In genomic region chr11:43681543-43681942, GRCh38 we compare ENCODE assay signal across 8 cellular contexts. TPM values are rescaled to one million over a fixed set of nuclear protein-coding genes. Genes with fewer than 3 reads are reported as not detected.
A peak's percentile ranks its signal among the peaks of the same experiment; 100 is the strongest.
DNase-seq lines count a peak whose midpoint lies in the region; ATAC-seq, FAIRE-seq and TF ChIP-seq lines count a peak whose summit lies in the region.

No MANE protein-coding gene starts in this region.

- H3K9ac ChIP-seq in neural progenitor cell, result peak overlapping the region; percentile 77

- H3K4me3 ChIP-seq in Peyer's patch (peak overlapping the region; percentile 57 to 98 (median 73)), neural progenitor cell (peak overlapping the region; percentile 75)

- FAIRE-seq in HTR-8/SVneo (lab: Jason Lieb, UNC), result no peak

- H3K27ac ChIP-seq in Peyer's patch, result peak overlapping the region; percentile 85 to 97 (median 88)
- peak overlapping the region; percentile 84 for H3K27ac ChIP-seq in neural progenitor cell

- H3K9me3 ChIP-seq in Peyer's patch (no peaks in the 10 kb centered on the region), neural progenitor cell (ENCODE audit: low read depth) (no peaks in the 10 kb centered on the region)

- peaks cover 14% of the 10 kb centered on the region for H4K20me1 ChIP-seq in neural progenitor cell (ENCODE audit: low read depth)

- TF ChIP-seq CTCF in Peyer's patch (IDR thresholded peaks at IDR 0.05) (no peak), neural progenitor cell (IDR thresholded peaks at IDR 0.05) (no peak)

- peaks cover 54% of the 10 kb centered on the region for H3K79me2 ChIP-seq in neural progenitor cell (ENCODE audit: low read depth)

- H3K4me2 ChIP-seq in neural progenitor cell, result peak overlapping the region; percentile 95

- H3K36me3 Mint-ChIP-seq in activated T-cell treated with anti-CD3 and anti-CD28 coated beads, Interleukin-2, amount 50 U/mL, for 4 hours (ENCODE audit: insufficient read depth), result peaks cover 15% of the 10 kb centered on the region
- peaks cover 16% of the 10 kb centered on the region for H3K36me3 Mint-ChIP-seq in effector memory CD8-positive, alpha-beta T cell (ENCODE audit: insufficient read depth)
- H3K36me3 Mint-ChIP-seq in neural progenitor cell, result peaks cover 38% of the 10 kb centered on the region

- H3F3A ChIP-seq in neural progenitor cell (ENCODE audit: low read depth), result peaks cover 26% of the 10 kb centered on the region

- no peaks in the 10 kb centered on the region for H3K36me3 ChIP-seq in Peyer's patch
- H3K36me3 ChIP-seq in neural progenitor cell, result no peaks in the 10 kb centered on the region

- no peak for TF ChIP-seq POLR2A in Peyer's patch (IDR thresholded peaks at IDR 0.05)

- no peak for DNase-seq in activated T-cell treated with anti-CD3 and anti-CD28 coated beads, Interleukin-2, amount 50 U/mL, for 4 hours
- DNase-seq in activated T-cell treated with anti-CD3 and anti-CD28 coated beads for 4 hours (no peak), Peyer's patch (no peak), neural progenitor cell (ENCODE audit: low spot score) (no peak), NCI-H1694 treated with DMSO at 0.1 percent for 48 hours (lab: John Stamatoyannopoulos, UW) (no peak), HTR-8/SVneo (ENCODE audit: insufficient read length, low spot score) (no peak)
- no peak for DNase-seq in effector memory CD8-positive, alpha-beta T cell

- H3K4me3 Mint-ChIP-seq in activated T-cell treated with anti-CD3 and anti-CD28 coated beads, Interleukin-2, amount 50 U/mL, for 4 hours, result peak overlapping the region; percentile 95
- peak overlapping the region; percentile 87 to 89 for H3K4me3 Mint-ChIP-seq in effector memory CD8-positive, alpha-beta T cell
- peak overlapping the region; percentile 90 for H3K4me3 Mint-ChIP-seq in neural progenitor cell

- no peaks in the 10 kb centered on the region for H3K27me3 Mint-ChIP-seq in activated T-cell treated with anti-CD3 and anti-CD28 coated beads, Interleukin-2, amount 50 U/mL, for 4 hours (ENCODE audit: low read depth)
- H3K27me3 Mint-ChIP-seq in effector memory CD8-positive, alpha-beta T cell, result no peaks in the 10 kb centered on the region
- peaks cover 5% of the 10 kb centered on the region for H3K27me3 Mint-ChIP-seq in neural progenitor cell (ENCODE audit: insufficient read depth, low read depth)

- H3K27me3 ChIP-seq in Peyer's patch, result no peaks in the 10 kb centered on the region
- no peaks in the 10 kb centered on the region for H3K27me3 ChIP-seq in neural progenitor cell

- peak overlapping the region; percentile 95 to 99 for H3K27ac Mint-ChIP-seq in effector memory CD8-positive, alpha-beta T cell
- peak overlapping the region; percentile 97 for H3K27ac Mint-ChIP-seq in neural progenitor cell

- peaks cover 0 to 7% (median 0%) of the 10 kb centered on the region in 4 donors for H3K4me1 ChIP-seq in Peyer's patch
- H3K4me1 ChIP-seq in neural progenitor cell, result peaks cover 16% of the 10 kb centered on the region

- no peak for ATAC-seq in activated T-cell treated with anti-CD3 and anti-CD28 coated beads, Interleukin-2, amount 50 U/mL, for 4 hours
- no peak for ATAC-seq in effector memory CD8-positive, alpha-beta T cell (replicated peaks)
- no peak for ATAC-seq in GM21576 (IDR thresholded peaks at IDR 0.05; ENCODE audit: unreplicated experiment)

- H3K4me1 Mint-ChIP-seq in activated T-cell treated with anti-CD3 and anti-CD28 coated beads, Interleukin-2, amount 50 U/mL, for 4 hours (ENCODE audit: low read depth), result peaks cover 23% of the 10 kb centered on the region
- H3K4me1 Mint-ChIP-seq in effector memory CD8-positive, alpha-beta T cell (ENCODE audit: low read depth in 2 of 2), result peaks cover 15 to 26% of the 10 kb centered on the region in 2 donors
- H3K4me1 Mint-ChIP-seq in neural progenitor cell, result peaks cover 18% of the 10 kb centered on the region

- H3K9me3 Mint-ChIP-seq in activated T-cell treated with anti-CD3 and anti-CD28 coated beads, Interleukin-2, amount 50 U/mL, for 4 hours, result no peaks in the 10 kb centered on the region
- no peaks in the 10 kb centered on the region for H3K9me3 Mint-ChIP-seq in effector memory CD8-positive, alpha-beta T cell
- peaks cover 18% of the 10 kb centered on the region for H3K9me3 Mint-ChIP-seq in neural progenitor cell

- peak overlapping the region; percentile 53 for H2AFZ ChIP-seq in neural progenitor cell (replicated peaks)

RNA-seq across cellular contexts. Expression of gene HSD17B12, which starts 1.0 kb away (rescaled TPM):
- total RNA-seq in activated T-cell treated with anti-CD3 and anti-CD28 coated beads, Interleukin-2, amount 50 U/mL, for 4 hours, result 10 to 100 TPM; 41.3 to 47.6 (median 47.4) TPM
- 10 to 100 TPM; 12.4 to 69.0 (median 59.4) TPM for total RNA-seq in Peyer's patch
- total RNA-seq in neural progenitor cell (ENCODE audit: low replicate concordance), result 72.5 and 102 TPM in 2 replicates
